ENCODE assay signal across 25 cellular contexts in the genomic region with DNA sequence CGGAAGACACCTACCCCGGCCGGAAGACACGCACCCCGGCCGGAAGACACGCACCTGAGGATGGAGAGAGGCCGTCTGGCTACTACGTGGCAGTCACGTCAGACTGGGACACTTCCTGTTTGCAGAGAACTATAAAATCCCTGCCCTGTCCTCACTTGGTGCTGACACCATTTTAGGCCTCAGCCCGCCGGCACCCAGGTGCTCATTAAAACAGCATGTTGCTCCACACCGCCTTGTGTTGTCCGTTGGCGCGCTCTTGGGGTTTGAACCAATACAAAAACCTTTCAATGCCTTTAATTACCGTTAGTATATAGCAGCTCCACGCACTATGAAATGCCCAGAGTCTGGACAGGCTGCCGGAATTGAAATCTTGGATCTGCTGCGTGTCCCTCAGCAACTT. TPM values are rescaled to one million over a fixed set of nuclear protein-coding genes. Genes with fewer than 3 reads are reported as not detected.
DNase-seq lines count a peak whose midpoint lies in the region; ATAC-seq, FAIRE-seq and TF ChIP-seq lines count a peak whose summit lies in the region.
"Had no signal": no experiment of that assay in that cellular context is flagged by ENCODE, and none has a peak within 500 bp of the region (broad histone marks: within the 10 kb centered on the region; RNA-seq: fewer than 3 reads in every experiment).

No MANE protein-coding gene starts in this region.

- no peak for TF ChIP-seq CTCF in H1 (IDR thresholded peaks at IDR 0.05; ENCODE audit: control extremely low read depth in 1 of 3, insufficient read depth in 1 of 3, low read depth in 1 of 3, low read length in 3 of 3)

- CTCF ChIA-PET in H1 (lab: Charles Lee; ENCODE audit: partially characterized antibody): interaction anchor here (1.4 kb wide), 1 partner anchor 10 kb away, joined by 3 read pairs; no protein-coding TSS in a partner anchor

- H3K4me2 ChIP-seq in H1 (ENCODE audit: insufficient read depth in 1 of 2, low read depth in 2 of 2, low read length in 2 of 2): no peak overlapping the region
- H3K4me2 ChIP-seq: A549; BLaER1 treated with 17β-estradiol and CSF1 and Interleukin-3, amounts not matched to agents 10 nM and 100 nM had no signal

- no peak overlapping the region for H3K23ac ChIP-seq in H1 (ENCODE audit: insufficient read length)

- H4K5ac ChIP-seq in H1 (ENCODE audit: insufficient read length, low read depth, low read length): no peak overlapping the region

- no peak for TF ChIP-seq POLR2A in H1 (IDR thresholded peaks at IDR 0.05; ENCODE audit: control extremely low read depth in 1 of 2, low read depth in 2 of 2, low read length in 2 of 2)

- no peak overlapping the region for H2BK120ac ChIP-seq in H1 (replicated peaks; ENCODE audit: low read depth, low read length)

- H3K23me2 ChIP-seq in H1 (ENCODE audit: low read depth, low read length): peaks cover 2% of the 10 kb centered on the region; the same call in 1 of the 2 replicates

- no peak overlapping the region for H3K9ac ChIP-seq in H1 (replicated peaks in 1 of 4; ENCODE audit: extremely low read depth in 1 of 4, low read depth in 3 of 4, low read length in 3 of 4)
- H3K9ac ChIP-seq: BLaER1 treated with 17β-estradiol and CSF1 and Interleukin-3, amounts not matched to agents 10 nM and 100 nM had no signal

- H3K56ac ChIP-seq in H1 (replicated peaks; ENCODE audit: insufficient read length, low read depth, low read length): no peak overlapping the region

- no peak overlapping the region for H2BK15ac ChIP-seq in H1 (ENCODE audit: low read length)

- H2AK5ac ChIP-seq in H1 (ENCODE audit: low read depth, low read length): no peak overlapping the region

- H3K4ac ChIP-seq in H1 (replicated peaks; ENCODE audit: insufficient read length, low read depth, low read length): no peak overlapping the region

- H4K91ac ChIP-seq in H1 (replicated peaks; ENCODE audit: insufficient read length, low read length): no peak overlapping the region

- H3K27me3 ChIP-seq in H7 (ENCODE audit: control insufficient read depth, insufficient read depth, low read length) (no peaks in the 10 kb centered on the region), H1 (replicated peaks in 1 of 4; ENCODE audit: control insufficient read depth in 3 of 4, extremely low read depth in 1 of 4, insufficient read depth in 3 of 4, low read length in 3 of 4) (no peaks in the 10 kb centered on the region)
- H3K27me3 ChIP-seq: BE2C; BLaER1 treated with 17β-estradiol and CSF1 and Interleukin-3, amounts not matched to agents 10 nM and 100 nM had no signal

- no peak overlapping the region for H2BK5ac ChIP-seq in H1 (ENCODE audit: low read depth, low read length)

- TF ChIP-seq RAD21 in H1 (IDR thresholded peaks at IDR 0.05 in 1 of 2, conservative IDR thresholded peaks at IDR 0.05 in 1 of 2; ENCODE audit: low read depth in 2 of 2, low read length in 2 of 2): no peak

- no peak overlapping the region for H3K18ac ChIP-seq in H1 (ENCODE audit: extremely low read depth, low read length)

- ATAC-seq in HG03432 (IDR thresholded peaks at IDR 0.05; ENCODE audit: unreplicated experiment): no peak
- ATAC-seq: A549, GM12878, HCT116 had no signal

- H4K20me1 ChIP-seq in H1 (replicated peaks in 1 of 2; ENCODE audit: control insufficient read depth in 1 of 2, insufficient read depth in 2 of 2, low read length in 2 of 2): no peaks in the 10 kb centered on the region
- H4K20me1 ChIP-seq: BLaER1 treated with 17β-estradiol and CSF1 and Interleukin-3, amounts not matched to agents 10 nM and 100 nM had no signal

- 92% methylated on average over 18 of the region's 20 CpGs; no CpG with 5 or more reads in 1 of the 2 experiments for WGBS in H1 (ENCODE audit: extremely low coverage in 1 of 2, insufficient coverage in 1 of 2, insufficient read length in 1 of 2, insufficient replicate concordance in 2 of 2, low coverage in 1 of 2, low lambda C conversion rate in 2 of 2, missing lambda C conversion rate in 1 of 2), 2 experiments

- DNase-seq in H7: peak; percentile 6
- no peak for DNase-seq in H1 (ENCODE audit: low read depth in 1 of 2, low spot score in 2 of 2)
- peak; percentile 68 for DNase-seq in mesenteric fat pad (ENCODE audit: low spot score)
- no peak for DNase-seq in stimulated activated CD4-positive, alpha-beta T cell treated with anti-CD3 and anti-CD28 coated beads, Interleukin-1b, Interleukin-23, amount 100 ng/mL, for 48 hours
- DNase-seq in NCI-H226: no peak
- DNase-seq: 8988T; ACHN; AML-193; BE2C; CD4-positive, alpha-beta T cell; CD8-positive, alpha-beta memory T cell; DMS 273 treated with DMSO at 0.1 percent for 48 hours; DMS79; EL; GDM1; GOT3; H9 had no signal

- peaks cover 2% of the 10 kb centered on the region; the same call in 1 of the 2 replicates for H3K79me1 ChIP-seq in H1 (ENCODE audit: low read depth, low read length)

- no peak overlapping the region for H4K8ac ChIP-seq in H1 (ENCODE audit: extremely low read depth, insufficient read depth, low read length)

- POLR2A ChIA-PET in H1 (lab: Charles Lee; ENCODE audit: partially characterized antibody): no interaction called here

- no peak overlapping the region for H3K14ac ChIP-seq in H1 (ENCODE audit: insufficient read length)

- TF ChIP-seq EP300 in H1 (IDR thresholded peaks at IDR 0.05; ENCODE audit: borderline replicate concordance in 1 of 2, low read depth in 2 of 2, low read length in 2 of 2): no peak

- no peak overlapping the region for H3K27ac ChIP-seq in H1 (ENCODE audit: low read depth, low read length)
- H3K27ac ChIP-seq: A549; BLaER1 treated with 17β-estradiol and CSF1 and Interleukin-3, amounts not matched to agents 10 nM and 100 nM had no signal

- H3K4me3 ChIP-seq in H7 (ENCODE audit: insufficient read depth, low read depth, low read length): no peak overlapping the region
- H3K4me3 ChIP-seq in H1 (ENCODE audit: extremely low read depth in 1 of 4, insufficient read depth in 2 of 4, low read depth in 3 of 4, low read length in 4 of 4): no peak overlapping the region
- H3K4me3 ChIP-seq: A549; BLaER1 treated with 17β-estradiol and CSF1 and Interleukin-3, amounts not matched to agents 10 nM and 100 nM; GM12878 had no signal

- no peak overlapping the region for H2BK20ac ChIP-seq in H1 (ENCODE audit: low read length)

- H3K4me1 ChIP-seq in H1 (replicated peaks in 1 of 4; ENCODE audit: control insufficient read depth in 3 of 4, insufficient read depth in 4 of 4, low read length in 3 of 4): peaks cover 16 to 27% (median 21%) of the 10 kb centered on the region in 4 experiments
- H3K4me1 ChIP-seq: A549; BE2C; BLaER1 treated with 17β-estradiol and CSF1 and Interleukin-3, amounts not matched to agents 10 nM and 100 nM had no signal

- H3K9me3 ChIP-seq in H1 (ENCODE audit: insufficient read depth in 2 of 2, low read depth in 1 of 2, low read length in 1 of 2): no peaks in the 10 kb centered on the region; a peak in 1 of 4 replicates
- H3K9me3 ChIP-seq: BE2C had no signal

- H3K36me3 ChIP-seq in H7 (replicated peaks; ENCODE audit: control insufficient read depth, insufficient read depth, low read length): no peaks in the 10 kb centered on the region
- no peaks in the 10 kb centered on the region for H3K36me3 ChIP-seq in H1 (ENCODE audit: control insufficient read depth in 2 of 4, insufficient read depth in 4 of 4, low read length in 3 of 4)
- H3K36me3 ChIP-seq: BE2C had no signal

- no peak overlapping the region for H2AFZ ChIP-seq in H1 (ENCODE audit: low read length)

- 0 out of 2 replicates have a peak overlapping the region, but pooled peaks have one; percentile 27 for H2BK12ac ChIP-seq in H1 (ENCODE audit: low read depth, low read length)

- no peak for FAIRE-seq in H1 (lab: Jason Lieb, UNC)
- FAIRE-seq: A549, D721Med, GM12878, GM19239 had no signal

- H3K79me2 ChIP-seq in H1 (ENCODE audit: control insufficient read depth in 1 of 2, insufficient read depth in 2 of 2, low read length in 2 of 2): no peaks in the 10 kb centered on the region

TF ChIP-seq in H1, 55 proteins besides CTCF, POLR2A, EP300 and RAD21 (continues in another document):
- TF ChIP-seq FOSL1 (IDR thresholded peaks at IDR 0.05; ENCODE audit: insufficient read depth, low read depth, low read length): no peak
- TF ChIP-seq RNF2 (IDR thresholded peaks at IDR 0.05; ENCODE audit: borderline replicate concordance, low read depth, low read length, missing control alignments, poor library complexity, severe bottlenecking): no peak
- no peak for TF ChIP-seq TEAD4 (IDR thresholded peaks at IDR 0.05; ENCODE audit: low read depth, low read length)
- TF ChIP-seq POLR2AphosphoS5 (IDR thresholded peaks at IDR 0.05; ENCODE audit: low read depth, low read length): no peak
- TF ChIP-seq EZH2 (IDR thresholded peaks at IDR 0.05; ENCODE audit: low read depth, low read length, severe bottlenecking): no peak
- TF ChIP-seq NANOG (IDR thresholded peaks at IDR 0.05; ENCODE audit: insufficient read depth, low read depth, low read length, poor library complexity, severe bottlenecking): no peak
- TF ChIP-seq ZNF274 (IDR thresholded peaks at IDR 0.05; ENCODE audit: borderline replicate concordance, extremely low read depth, low read length): no peak
- no peak for TF ChIP-seq RXRA (IDR thresholded peaks at IDR 0.05; ENCODE audit: insufficient read depth, low read depth, low read length)

RNA-seq across cellular contexts. Expression of a gene that starts 34.7 kb away (rescaled TPM):
- not detected in 2 replicates for total RNA-seq in H7 (2014; rRNA removed; shearing (Covaris generic))
- total RNA-seq in H1 (2021; fragmentation: NEBNext Ultra II Directional; extraction: Animal tissue kit (Norgen Biotek cat#: 25700)): not detected in 2 replicates
- not detected in 2 replicates for polyA plus RNA-seq in H1 (2011; rRNA removed)
- not detected for polyA plus RNA-seq in H1 (2011; cell fraction: cytosol; rRNA removed)
- not detected for polyA plus RNA-seq in H1 (2011; cell fraction: nucleus; rRNA removed)
- polyA plus RNA-seq in H1 (2012, experiment 1 of 2): not detected in 4 replicates
- polyA plus RNA-seq in H1 (2012, experiment 2 of 2): not detected
- polyA plus RNA-seq in H1 (2013, experiment 1 of 2): not detected
- polyA plus RNA-seq in H1 (2013, experiment 2 of 2): not detected
- polyA minus RNA-seq in H1 (2011; rRNA and poly(A)+ RNA removed): not detected in 2 replicates
- polyA minus RNA-seq in H1 (2011; cell fraction: cytosol; rRNA and poly(A)+ RNA removed): not detected
- not detected for polyA minus RNA-seq in H1 (2011; cell fraction: nucleus; rRNA and poly(A)+ RNA removed)
- total RNA-seq in mesenteric fat pad: not detected
- total RNA-seq: CD4-positive, alpha-beta T cell; CD8-positive, alpha-beta memory T cell; GM12878; H9 had no signal
- polyA plus RNA-seq: A549; CD14-positive monocyte; CD8-positive, alpha-beta memory T cell; GM12878 had no signal

RNA-seq across cellular contexts. Expression of a gene that starts 41.1 kb away (rescaled TPM):
- total RNA-seq in H7 (2014; rRNA removed; shearing (Covaris generic)): 127 and 150 TPM in 2 replicates
- total RNA-seq in H1 (2021; fragmentation: NEBNext Ultra II Directional; extraction: Animal tissue kit (Norgen Biotek cat#: 25700)): 64.2 and 71.4 TPM in 2 replicates
- polyA plus RNA-seq in H1 (2011; rRNA removed): 27.9 and 37.9 TPM in 2 replicates
- polyA plus RNA-seq in H1 (2011; cell fraction: cytosol; rRNA removed): 42.8 TPM
- 51.4 TPM for polyA plus RNA-seq in H1 (2011; cell fraction: nucleus; rRNA removed)
- 31.0 to 41.1 TPM (median 37.4 TPM) in 4 replicates for polyA plus RNA-seq in H1 (2012, experiment 1 of 2)
- 31.9 TPM for polyA plus RNA-seq in H1 (2012, experiment 2 of 2)
- 25.3 TPM for polyA plus RNA-seq in H1 (2013, experiment 1 of 2)
- 25.6 TPM for polyA plus RNA-seq in H1 (2013, experiment 2 of 2)
- polyA minus RNA-seq in H1 (2011; rRNA and poly(A)+ RNA removed): 67.6 and 73.6 TPM in 2 replicates
- 49.5 TPM for polyA minus RNA-seq in H1 (2011; cell fraction: cytosol; rRNA and poly(A)+ RNA removed)
- polyA minus RNA-seq in H1 (2011; cell fraction: nucleus; rRNA and poly(A)+ RNA removed): 46.4 TPM
- total RNA-seq in mesenteric fat pad: 14.4 TPM

Comparison
In these comparisons a context has a peak if more than half of its experiments do, and no peak if none do; other contexts are left out.
1. DNase-seq: peak in H7 (single experiment) and mesenteric fat pad (single experiment); none in H1 (0 of 2), stimulated activated CD4-positive, alpha-beta T cell treated with anti-CD3 and anti-CD28 coated beads, Interleukin-1b, Interleukin-23, amount 100 ng/mL, for 48 hours (single experiment) and NCI-H226 (single experiment).